ENCODE assay signal across 1 cellular context in the genomic region with DNA sequence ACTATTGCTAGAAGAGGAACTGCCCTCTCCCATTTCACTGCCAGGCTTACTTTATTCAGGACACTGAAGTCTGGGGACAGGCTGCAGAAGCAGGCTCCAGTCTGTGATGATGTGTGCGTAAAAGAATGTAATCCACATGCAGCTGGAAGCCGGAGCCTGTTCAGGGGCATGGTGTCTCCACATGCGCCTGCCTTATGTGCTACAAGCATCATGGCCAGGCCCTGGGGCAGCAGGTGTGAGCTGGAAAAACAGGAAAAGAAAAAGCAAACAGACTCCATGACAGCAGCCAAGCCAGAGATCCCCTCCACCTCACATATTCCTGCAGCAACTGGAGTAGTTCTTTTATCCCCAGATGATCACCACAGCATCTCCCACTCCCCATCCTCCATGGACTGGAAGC.
TF ChIP-seq lines count a peak whose summit lies in the region.

No MANE protein-coding gene starts in this region.

TF ChIP-seq in WTC11, 78 proteins besides CTCF, POLR2A, EP300 and RAD21 (continued from another document):
- peak; percentile 29; the same call in 1 of the 2 replicates for TF ChIP-seq PRDM15 (CRISPR knock-in tag; IDR thresholded peaks at IDR 0.05)
